1 cellular context compared by ENCODE assay signal in the genomic region with DNA sequence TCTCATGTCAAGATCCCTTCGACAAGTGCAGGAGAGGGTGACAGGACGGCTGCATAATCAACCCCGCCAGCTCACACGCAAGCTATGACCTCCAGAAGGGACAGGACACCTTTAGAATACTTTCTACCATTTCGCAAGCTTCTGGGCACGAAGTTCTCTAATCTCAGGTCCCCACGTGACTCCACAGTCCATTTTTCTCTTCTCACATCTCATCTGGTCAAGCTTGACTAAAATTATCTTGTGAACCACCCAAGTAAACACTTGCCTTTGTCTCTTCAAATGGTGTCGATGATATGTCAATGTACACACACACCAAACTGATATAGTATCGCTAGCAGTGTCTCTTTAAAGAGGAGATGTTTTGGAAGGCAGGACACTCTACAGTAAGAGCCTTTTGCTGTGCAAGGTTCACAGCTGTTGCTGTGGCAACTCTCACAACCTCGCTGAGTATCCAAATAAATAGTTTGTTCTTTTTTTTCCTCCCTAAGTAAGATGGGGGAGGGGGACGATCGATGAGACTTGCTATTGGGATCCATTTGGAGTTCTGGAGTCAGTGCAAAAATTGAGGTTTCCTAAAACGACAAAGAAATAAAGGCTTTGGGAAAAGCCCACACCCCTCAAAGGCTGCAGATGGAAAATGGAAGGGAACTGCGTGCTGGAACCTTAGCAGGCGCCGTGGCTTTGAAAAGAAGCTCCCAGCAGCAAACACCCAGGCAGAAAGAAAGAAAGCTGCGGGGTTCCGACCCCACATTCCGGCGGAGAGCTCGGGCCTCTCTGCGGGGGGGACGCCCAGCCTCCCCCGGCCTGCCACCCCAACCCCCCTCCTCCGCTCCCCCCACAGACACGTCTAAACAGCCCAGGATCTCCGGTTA.
TF ChIP-seq lines count a peak whose summit lies in the region.

No MANE protein-coding gene starts in this region.

TF ChIP-seq in HepG2, 621 proteins besides CTCF, POLR2A, EP300 and RAD21 (continued from another document and continues in another):
- TF ChIP-seq, protein P1, sequence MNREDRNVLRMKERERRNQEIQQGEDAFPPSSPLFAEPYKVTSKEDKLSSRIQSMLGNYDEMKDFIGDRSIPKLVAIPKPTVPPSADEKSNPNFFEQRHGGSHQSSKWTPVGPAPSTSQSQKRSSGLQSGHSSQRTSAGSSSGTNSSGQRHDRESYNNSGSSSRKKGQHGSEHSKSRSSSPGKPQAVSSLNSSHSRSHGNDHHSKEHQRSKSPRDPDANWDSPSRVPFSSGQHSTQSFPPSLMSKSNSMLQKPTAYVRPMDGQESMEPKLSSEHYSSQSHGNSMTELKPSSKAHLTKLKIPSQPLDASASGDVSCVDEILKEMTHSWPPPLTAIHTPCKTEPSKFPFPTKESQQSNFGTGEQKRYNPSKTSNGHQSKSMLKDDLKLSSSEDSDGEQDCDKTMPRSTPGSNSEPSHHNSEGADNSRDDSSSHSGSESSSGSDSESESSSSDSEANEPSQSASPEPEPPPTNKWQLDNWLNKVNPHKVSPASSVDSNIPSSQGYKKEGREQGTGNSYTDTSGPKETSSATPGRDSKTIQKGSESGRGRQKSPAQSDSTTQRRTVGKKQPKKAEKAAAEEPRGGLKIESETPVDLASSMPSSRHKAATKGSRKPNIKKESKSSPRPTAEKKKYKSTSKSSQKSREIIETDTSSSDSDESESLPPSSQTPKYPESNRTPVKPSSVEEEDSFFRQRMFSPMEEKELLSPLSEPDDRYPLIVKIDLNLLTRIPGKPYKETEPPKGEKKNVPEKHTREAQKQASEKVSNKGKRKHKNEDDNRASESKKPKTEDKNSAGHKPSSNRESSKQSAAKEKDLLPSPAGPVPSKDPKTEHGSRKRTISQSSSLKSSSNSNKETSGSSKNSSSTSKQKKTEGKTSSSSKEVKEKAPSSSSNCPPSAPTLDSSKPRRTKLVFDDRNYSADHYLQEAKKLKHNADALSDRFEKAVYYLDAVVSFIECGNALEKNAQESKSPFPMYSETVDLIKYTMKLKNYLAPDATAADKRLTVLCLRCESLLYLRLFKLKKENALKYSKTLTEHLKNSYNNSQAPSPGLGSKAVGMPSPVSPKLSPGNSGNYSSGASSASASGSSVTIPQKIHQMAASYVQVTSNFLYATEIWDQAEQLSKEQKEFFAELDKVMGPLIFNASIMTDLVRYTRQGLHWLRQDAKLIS (CRISPR knock-in tag; IDR thresholded peaks at IDR 0.05) = no peak
- no peak for TF ChIP-seq SOX6 (IDR thresholded peaks at IDR 0.05)
- peak; percentile 78 for TF ChIP-seq SOX6 (CRISPR knock-in tag; IDR thresholded peaks at IDR 0.05)
- TF ChIP-seq REL (CRISPR knock-in tag; conservative IDR thresholded peaks at IDR 0.05) = no peak
- no peak for TF ChIP-seq PHF20 (CRISPR knock-in tag; IDR thresholded peaks at IDR 0.05)
- TF ChIP-seq ZNF720 (CRISPR knock-in tag; IDR thresholded peaks at IDR 0.05) = no peak
- TF ChIP-seq ELF1 (CRISPR knock-in tag; IDR thresholded peaks at IDR 0.05) = peak; percentile 6; the same call in 1 of the 2 replicates
- TF ChIP-seq ZNF180 (CRISPR knock-in tag; IDR thresholded peaks at IDR 0.05; ENCODE audit: borderline replicate concordance, low read depth) = no peak
- TF ChIP-seq NFATC3 (CRISPR knock-in tag; IDR thresholded peaks at IDR 0.05) = no peak
- TF ChIP-seq, protein P2, sequence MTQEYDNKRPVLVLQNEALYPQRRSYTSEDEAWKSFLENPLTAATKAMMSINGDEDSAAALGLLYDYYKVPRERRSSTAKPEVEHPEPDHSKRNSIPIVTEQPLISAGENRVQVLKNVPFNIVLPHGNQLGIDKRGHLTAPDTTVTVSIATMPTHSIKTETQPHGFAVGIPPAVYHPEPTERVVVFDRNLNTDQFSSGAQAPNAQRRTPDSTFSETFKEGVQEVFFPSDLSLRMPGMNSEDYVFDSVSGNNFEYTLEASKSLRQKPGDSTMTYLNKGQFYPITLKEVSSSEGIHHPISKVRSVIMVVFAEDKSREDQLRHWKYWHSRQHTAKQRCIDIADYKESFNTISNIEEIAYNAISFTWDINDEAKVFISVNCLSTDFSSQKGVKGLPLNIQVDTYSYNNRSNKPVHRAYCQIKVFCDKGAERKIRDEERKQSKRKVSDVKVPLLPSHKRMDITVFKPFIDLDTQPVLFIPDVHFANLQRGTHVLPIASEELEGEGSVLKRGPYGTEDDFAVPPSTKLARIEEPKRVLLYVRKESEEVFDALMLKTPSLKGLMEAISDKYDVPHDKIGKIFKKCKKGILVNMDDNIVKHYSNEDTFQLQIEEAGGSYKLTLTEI (CRISPR knock-in tag; conservative IDR thresholded peaks at IDR 0.05) = no peak
- no peak for TF ChIP-seq SKI (IDR thresholded peaks at IDR 0.05; ENCODE audit: partially characterized antibody)
- no peak for TF ChIP-seq CREM (IDR thresholded peaks at IDR 0.05)
- TF ChIP-seq CREM (CRISPR knock-in tag; IDR thresholded peaks at IDR 0.05) = no peak
- no peak for TF ChIP-seq FLYWCH1 (CRISPR knock-in tag; IDR thresholded peaks at IDR 0.05)
- TF ChIP-seq ISL2 (CRISPR knock-in tag; IDR thresholded peaks at IDR 0.05) = peak; percentile 34; the same call in 1 of the 2 replicates
- TF ChIP-seq, protein P3, sequence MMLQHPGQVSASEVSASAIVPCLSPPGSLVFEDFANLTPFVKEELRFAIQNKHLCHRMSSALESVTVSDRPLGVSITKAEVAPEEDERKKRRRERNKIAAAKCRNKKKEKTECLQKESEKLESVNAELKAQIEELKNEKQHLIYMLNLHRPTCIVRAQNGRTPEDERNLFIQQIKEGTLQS (CRISPR knock-in tag; IDR thresholded peaks at IDR 0.05) = no peak
- no peak for TF ChIP-seq ZFP90 (CRISPR knock-in tag; IDR thresholded peaks at IDR 0.05; ENCODE audit: borderline replicate concordance)
- TF ChIP-seq, protein P4, sequence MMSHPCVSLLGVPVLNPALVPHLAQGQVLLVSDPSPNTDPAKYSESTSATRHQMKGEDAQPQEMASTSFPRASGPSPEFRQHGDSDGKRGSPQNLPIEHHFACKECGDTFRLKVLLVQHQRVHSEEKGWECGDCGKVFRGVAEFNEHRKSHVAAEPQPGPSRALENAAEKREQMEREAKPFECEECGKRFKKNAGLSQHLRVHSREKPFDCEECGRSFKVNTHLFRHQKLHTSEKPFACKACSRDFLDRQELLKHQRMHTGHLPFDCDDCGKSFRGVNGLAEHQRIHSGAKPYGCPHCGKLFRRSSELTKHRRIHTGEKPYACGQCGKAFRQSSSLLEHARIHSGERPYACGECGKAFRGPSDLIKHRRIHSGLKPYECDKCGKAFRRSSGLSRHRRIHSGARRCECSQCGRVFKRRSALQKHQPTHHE (CRISPR knock-in tag; IDR thresholded peaks at IDR 0.05; ENCODE audit: borderline replicate concordance) = no peak
- TF ChIP-seq NCOR1 (IDR thresholded peaks at IDR 0.05; ENCODE audit: borderline replicate concordance, low read length) = peak; percentile 82
- no peak for TF ChIP-seq ATF7 (IDR thresholded peaks at IDR 0.05)
- TF ChIP-seq ATF7 (CRISPR knock-in tag; IDR thresholded peaks at IDR 0.05) = no peak
- no peak for TF ChIP-seq STAT5B (CRISPR knock-in tag; IDR thresholded peaks at IDR 0.05)
- TF ChIP-seq BHLHE40 (IDR thresholded peaks at IDR 0.05; ENCODE audit: low read length) = peak; percentile 54
- TF ChIP-seq, protein P5, sequence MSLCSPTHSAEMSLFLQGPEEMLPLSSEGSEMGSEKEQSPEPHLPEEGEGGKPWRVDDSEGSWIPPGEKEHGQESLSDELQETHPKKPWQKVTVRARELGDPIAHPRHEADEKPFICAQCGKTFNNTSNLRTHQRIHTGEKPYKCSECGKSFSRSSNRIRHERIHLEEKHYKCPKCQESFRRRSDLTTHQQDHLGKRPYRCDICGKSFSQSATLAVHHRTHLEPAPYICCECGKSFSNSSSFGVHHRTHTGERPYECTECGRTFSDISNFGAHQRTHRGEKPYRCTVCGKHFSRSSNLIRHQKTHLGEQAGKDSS (CRISPR knock-in tag; IDR thresholded peaks at IDR 0.05; ENCODE audit: borderline replicate concordance, low read depth) = no peak
- TF ChIP-seq, protein P6, sequence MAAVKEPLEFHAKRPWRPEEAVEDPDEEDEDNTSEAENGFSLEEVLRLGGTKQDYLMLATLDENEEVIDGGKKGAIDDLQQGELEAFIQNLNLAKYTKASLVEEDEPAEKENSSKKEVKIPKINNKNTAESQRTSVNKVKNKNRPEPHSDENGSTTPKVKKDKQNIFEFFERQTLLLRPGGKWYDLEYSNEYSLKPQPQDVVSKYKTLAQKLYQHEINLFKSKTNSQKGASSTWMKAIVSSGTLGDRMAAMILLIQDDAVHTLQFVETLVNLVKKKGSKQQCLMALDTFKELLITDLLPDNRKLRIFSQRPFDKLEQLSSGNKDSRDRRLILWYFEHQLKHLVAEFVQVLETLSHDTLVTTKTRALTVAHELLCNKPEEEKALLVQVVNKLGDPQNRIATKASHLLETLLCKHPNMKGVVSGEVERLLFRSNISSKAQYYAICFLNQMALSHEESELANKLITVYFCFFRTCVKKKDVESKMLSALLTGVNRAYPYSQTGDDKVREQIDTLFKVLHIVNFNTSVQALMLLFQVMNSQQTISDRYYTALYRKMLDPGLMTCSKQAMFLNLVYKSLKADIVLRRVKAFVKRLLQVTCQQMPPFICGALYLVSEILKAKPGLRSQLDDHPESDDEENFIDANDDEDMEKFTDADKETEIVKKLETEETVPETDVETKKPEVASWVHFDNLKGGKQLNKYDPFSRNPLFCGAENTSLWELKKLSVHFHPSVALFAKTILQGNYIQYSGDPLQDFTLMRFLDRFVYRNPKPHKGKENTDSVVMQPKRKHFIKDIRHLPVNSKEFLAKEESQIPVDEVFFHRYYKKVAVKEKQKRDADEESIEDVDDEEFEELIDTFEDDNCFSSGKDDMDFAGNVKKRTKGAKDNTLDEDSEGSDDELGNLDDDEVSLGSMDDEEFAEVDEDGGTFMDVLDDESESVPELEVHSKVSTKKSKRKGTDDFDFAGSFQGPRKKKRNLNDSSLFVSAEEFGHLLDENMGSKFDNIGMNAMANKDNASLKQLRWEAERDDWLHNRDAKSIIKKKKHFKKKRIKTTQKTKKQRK (IDR thresholded peaks at IDR 0.05; ENCODE audit: low read length) = no peak
- no peak for TF ChIP-seq ZFP1 (CRISPR knock-in tag; IDR thresholded peaks at IDR 0.05)
- TF ChIP-seq ZNF382 (CRISPR knock-in tag; IDR thresholded peaks at IDR 0.05; ENCODE audit: borderline replicate concordance) = no peak
- TF ChIP-seq, protein P7, sequence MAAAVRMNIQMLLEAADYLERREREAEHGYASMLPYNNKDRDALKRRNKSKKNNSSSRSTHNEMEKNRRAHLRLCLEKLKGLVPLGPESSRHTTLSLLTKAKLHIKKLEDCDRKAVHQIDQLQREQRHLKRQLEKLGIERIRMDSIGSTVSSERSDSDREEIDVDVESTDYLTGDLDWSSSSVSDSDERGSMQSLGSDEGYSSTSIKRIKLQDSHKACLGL (CRISPR knock-in tag; IDR thresholded peaks at IDR 0.05) = no peak
- TF ChIP-seq, protein P8, sequence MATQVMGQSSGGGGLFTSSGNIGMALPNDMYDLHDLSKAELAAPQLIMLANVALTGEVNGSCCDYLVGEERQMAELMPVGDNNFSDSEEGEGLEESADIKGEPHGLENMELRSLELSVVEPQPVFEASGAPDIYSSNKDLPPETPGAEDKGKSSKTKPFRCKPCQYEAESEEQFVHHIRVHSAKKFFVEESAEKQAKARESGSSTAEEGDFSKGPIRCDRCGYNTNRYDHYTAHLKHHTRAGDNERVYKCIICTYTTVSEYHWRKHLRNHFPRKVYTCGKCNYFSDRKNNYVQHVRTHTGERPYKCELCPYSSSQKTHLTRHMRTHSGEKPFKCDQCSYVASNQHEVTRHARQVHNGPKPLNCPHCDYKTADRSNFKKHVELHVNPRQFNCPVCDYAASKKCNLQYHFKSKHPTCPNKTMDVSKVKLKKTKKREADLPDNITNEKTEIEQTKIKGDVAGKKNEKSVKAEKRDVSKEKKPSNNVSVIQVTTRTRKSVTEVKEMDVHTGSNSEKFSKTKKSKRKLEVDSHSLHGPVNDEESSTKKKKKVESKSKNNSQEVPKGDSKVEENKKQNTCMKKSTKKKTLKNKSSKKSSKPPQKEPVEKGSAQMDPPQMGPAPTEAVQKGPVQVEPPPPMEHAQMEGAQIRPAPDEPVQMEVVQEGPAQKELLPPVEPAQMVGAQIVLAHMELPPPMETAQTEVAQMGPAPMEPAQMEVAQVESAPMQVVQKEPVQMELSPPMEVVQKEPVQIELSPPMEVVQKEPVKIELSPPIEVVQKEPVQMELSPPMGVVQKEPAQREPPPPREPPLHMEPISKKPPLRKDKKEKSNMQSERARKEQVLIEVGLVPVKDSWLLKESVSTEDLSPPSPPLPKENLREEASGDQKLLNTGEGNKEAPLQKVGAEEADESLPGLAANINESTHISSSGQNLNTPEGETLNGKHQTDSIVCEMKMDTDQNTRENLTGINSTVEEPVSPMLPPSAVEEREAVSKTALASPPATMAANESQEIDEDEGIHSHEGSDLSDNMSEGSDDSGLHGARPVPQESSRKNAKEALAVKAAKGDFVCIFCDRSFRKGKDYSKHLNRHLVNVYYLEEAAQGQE (IDR thresholded peaks at IDR 0.05; ENCODE audit: borderline replicate concordance in 1 of 2, low read depth in 1 of 2, low read length in 2 of 2) = no peak
- TF ChIP-seq, protein P9, sequence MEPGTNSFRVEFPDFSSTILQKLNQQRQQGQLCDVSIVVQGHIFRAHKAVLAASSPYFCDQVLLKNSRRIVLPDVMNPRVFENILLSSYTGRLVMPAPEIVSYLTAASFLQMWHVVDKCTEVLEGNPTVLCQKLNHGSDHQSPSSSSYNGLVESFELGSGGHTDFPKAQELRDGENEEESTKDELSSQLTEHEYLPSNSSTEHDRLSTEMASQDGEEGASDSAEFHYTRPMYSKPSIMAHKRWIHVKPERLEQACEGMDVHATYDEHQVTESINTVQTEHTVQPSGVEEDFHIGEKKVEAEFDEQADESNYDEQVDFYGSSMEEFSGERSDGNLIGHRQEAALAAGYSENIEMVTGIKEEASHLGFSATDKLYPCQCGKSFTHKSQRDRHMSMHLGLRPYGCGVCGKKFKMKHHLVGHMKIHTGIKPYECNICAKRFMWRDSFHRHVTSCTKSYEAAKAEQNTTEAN (CRISPR knock-in tag; conservative IDR thresholded peaks at IDR 0.05) = no peak
- no peak for TF ChIP-seq KLF16 (CRISPR knock-in tag; IDR thresholded peaks at IDR 0.05)
- no peak for TF ChIP-seq MEIS2 (CRISPR knock-in tag; IDR thresholded peaks at IDR 0.05)
- TF ChIP-seq, protein P10, sequence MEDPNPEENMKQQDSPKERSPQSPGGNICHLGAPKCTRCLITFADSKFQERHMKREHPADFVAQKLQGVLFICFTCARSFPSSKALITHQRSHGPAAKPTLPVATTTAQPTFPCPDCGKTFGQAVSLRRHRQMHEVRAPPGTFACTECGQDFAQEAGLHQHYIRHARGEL (CRISPR knock-in tag; IDR thresholded peaks at IDR 0.05) = no peak
- TF ChIP-seq KDM5B (CRISPR knock-in tag; IDR thresholded peaks at IDR 0.05; ENCODE audit: borderline replicate concordance) = no peak
- no peak for TF ChIP-seq ZBTB3 (CRISPR knock-in tag; IDR thresholded peaks at IDR 0.05; ENCODE audit: borderline replicate concordance, low read depth)
- no peak for TF ChIP-seq ZNF616 (CRISPR knock-in tag; IDR thresholded peaks at IDR 0.05; ENCODE audit: low read depth)
- TF ChIP-seq IRF2 (CRISPR knock-in tag; IDR thresholded peaks at IDR 0.05) = no peak
- TF ChIP-seq, protein P11, sequence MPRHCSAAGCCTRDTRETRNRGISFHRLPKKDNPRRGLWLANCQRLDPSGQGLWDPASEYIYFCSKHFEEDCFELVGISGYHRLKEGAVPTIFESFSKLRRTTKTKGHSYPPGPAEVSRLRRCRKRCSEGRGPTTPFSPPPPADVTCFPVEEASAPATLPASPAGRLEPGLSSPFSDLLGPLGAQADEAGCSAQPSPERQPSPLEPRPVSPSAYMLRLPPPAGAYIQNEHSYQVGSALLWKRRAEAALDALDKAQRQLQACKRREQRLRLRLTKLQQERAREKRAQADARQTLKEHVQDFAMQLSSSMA (CRISPR knock-in tag; IDR thresholded peaks at IDR 0.05) = no peak
